Comparison of ENCODE assay signal across 1 cellular context in genomic region chr20:23880426-23880825, GRCh38.
TF ChIP-seq lines count a peak whose summit lies in the region.

No MANE protein-coding gene starts in this region.

TF ChIP-seq in IMR-90, 13 proteins besides CTCF, POLR2A, EP300 and RAD21 (continued from another document):
- TF ChIP-seq ELK1 (IDR thresholded peaks at IDR 0.05; ENCODE audit: borderline replicate concordance, low read depth, low read length) (no peak), MAFK (IDR thresholded peaks at IDR 0.05; ENCODE audit: low read depth, low read length) (no peak), RFX5 (IDR thresholded peaks at IDR 0.05; ENCODE audit: low read depth, low read length) (no peak)
